In genomic region chr16:31713071-31713944, GRCh38 we compare ENCODE assay signal across 1 cellular context.
TF ChIP-seq lines count a peak whose summit lies in the region.

No MANE protein-coding gene starts in this region.

TF ChIP-seq in K562, 482 proteins besides CTCF, POLR2A, EP300 and RAD21 (continued from another document and continues in another):
- TF ChIP-seq E4F1 (CRISPR knock-in tag; IDR thresholded peaks at IDR 0.05; ENCODE audit: borderline replicate concordance) (no peak), DLX4 (CRISPR knock-in tag; IDR thresholded peaks at IDR 0.05) (no peak), EZH2 (IDR thresholded peaks at IDR 0.05; ENCODE audit: borderline replicate concordance, low read depth, low read length) (no peak), ZNF609 (CRISPR knock-in tag; IDR thresholded peaks at IDR 0.05; ENCODE audit: borderline replicate concordance) (no peak), THRAP3 (IDR thresholded peaks at IDR 0.05; ENCODE audit: borderline replicate concordance) (no peak), ZNF717 (CRISPR knock-in tag; IDR thresholded peaks at IDR 0.05) (no peak), CBFB (CRISPR knock-in tag; IDR thresholded peaks at IDR 0.05) (no peak), ZNF830 (CRISPR knock-in tag; IDR thresholded peaks at IDR 0.05) (no peak), SMAD4 (CRISPR knock-in tag; conservative IDR thresholded peaks at IDR 0.05) (no peak), JUND (IDR thresholded peaks at IDR 0.05; ENCODE audit: borderline replicate concordance, low read depth, low read length) (no peak), JUND (tag; IDR thresholded peaks at IDR 0.05; ENCODE audit: borderline replicate concordance, low read depth, low read length) (peak; percentile 14; the same call in 1 of the 3 replicates), NFE2 (IDR thresholded peaks at IDR 0.05; ENCODE audit: low read depth) (no peak), FOXA1 (IDR thresholded peaks at IDR 0.05; ENCODE audit: borderline replicate concordance) (no peak), FOXJ2 (tag; IDR thresholded peaks at IDR 0.05) (no peak), U2AF1 (optimal IDR thresholded peaks at IDR 0.05; ENCODE audit: low read depth, low read length) (no peak), KDM5B (IDR thresholded peaks at IDR 0.05; ENCODE audit: insufficient replicate concordance, low read depth, low read length) (peak; percentile 96), SNRNP70 (optimal IDR thresholded peaks at IDR 0.05; ENCODE audit: low read depth, low read length) (no peak), ZNF696 (CRISPR knock-in tag; conservative IDR thresholded peaks at IDR 0.05) (no peak), ZNF24 (IDR thresholded peaks at IDR 0.05) (no peak), CXXC5 (CRISPR knock-in tag; IDR thresholded peaks at IDR 0.05) (peak; percentile 36), RB1 (IDR thresholded peaks at IDR 0.05; ENCODE audit: low read depth) (no peak), DPF2 (IDR thresholded peaks at IDR 0.05) (no peak), ARID3A (IDR thresholded peaks at IDR 0.05; ENCODE audit: borderline replicate concordance, low read depth, low read length) (no peak), CBFA2T3 (IDR thresholded peaks at IDR 0.05) (no peak), FOXM1 (IDR thresholded peaks at IDR 0.05; ENCODE audit: low read depth) (no peak), FOXM1 (CRISPR knock-in tag; IDR thresholded peaks at IDR 0.05; ENCODE audit: low read depth) (no peak), ZNF124 (CRISPR knock-in tag; IDR thresholded peaks at IDR 0.05) (no peak), NCOA1 (IDR thresholded peaks at IDR 0.05; ENCODE audit: low read depth) (no peak), ZNF354B (CRISPR knock-in tag; IDR thresholded peaks at IDR 0.05) (no peak), SMAD1 (IDR thresholded peaks at IDR 0.05; ENCODE audit: low read depth, low read length, partially characterized antibody) (no peak), BRD4 (IDR thresholded peaks at IDR 0.05) (peak; percentile 51; the same call in 1 of the 2 replicates), TCF3 (CRISPR knock-in tag; IDR thresholded peaks at IDR 0.05) (no peak), HCFC1 (IDR thresholded peaks at IDR 0.05; ENCODE audit: low read depth, low read length) (no peak), KLF13 (tag; IDR thresholded peaks at IDR 0.05; ENCODE audit: borderline replicate concordance, low read depth) (no peak), ZNF518B (CRISPR knock-in tag; IDR thresholded peaks at IDR 0.05) (no peak), ZBTB7A (IDR thresholded peaks at IDR 0.05; ENCODE audit: borderline replicate concordance, control insufficient read depth, low read depth, low read length) (peak; percentile 79; the same call in 1 of the 2 replicates), ZBTB8A (IDR thresholded peaks at IDR 0.05; ENCODE audit: partially characterized antibody) (no peak), HMBOX1 (IDR thresholded peaks at IDR 0.05) (no peak), ZNF740 (CRISPR knock-in tag; IDR thresholded peaks at IDR 0.05) (no peak), ZNF740 (tag; IDR thresholded peaks at IDR 0.05) (no peak), PRMT5 (CRISPR knock-in tag; IDR thresholded peaks at IDR 0.05) (no peak)
